28 cellular contexts compared by ENCODE assay signal in the genomic region with DNA sequence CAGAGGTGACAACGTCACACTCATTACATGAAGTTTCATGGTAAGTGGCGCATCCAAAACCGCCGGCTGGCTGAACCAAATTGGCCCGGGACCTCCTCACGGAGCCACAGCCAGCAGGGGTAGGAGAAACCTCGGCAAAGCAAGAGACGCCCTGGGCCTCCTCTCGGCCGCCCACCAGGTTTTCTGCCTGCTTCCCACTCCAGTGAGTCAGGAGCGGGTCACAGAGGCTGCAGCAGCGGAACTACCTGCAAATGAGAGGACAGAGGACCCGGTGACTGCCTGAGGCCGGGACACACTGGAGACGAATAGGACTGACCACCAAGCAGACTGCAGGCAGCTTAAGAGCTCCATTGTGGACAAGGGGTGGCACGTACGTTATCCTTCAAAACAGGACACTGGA.
"Had no signal": no experiment of that assay in that cellular context is flagged by ENCODE, and none has a peak within 500 bp of the region (broad histone marks: within the 10 kb centered on the region; RNA-seq: fewer than 3 reads in every experiment).

No MANE protein-coding gene starts in this region.

- ATAC-seq: natural killer cell; right cardiac atrium; sciatic nerve; stimulated activated naive B cell treated with anti-CD40 and anti-IgM and Interleukin-4, amounts not matched to agents 10 μg/mL and 1 μg/mL and 100 μg/mL, for 72 hours; stimulated activated naive CD8-positive, alpha-beta T cell treated with anti-CD3 and anti-CD28 coated beads, Interleukin-15, Interleukin-2, amounts not matched to agents 100 U/mL and 50 U/mL, for 24 hours had no signal

- H3K36me3 Mint-ChIP-seq: immature natural killer cell; naive B cell; natural killer cell; stimulated activated naive B cell treated with anti-CD40 and anti-IgM and Interleukin-4, amounts not matched to agents 10 μg/mL and 1 μg/mL and 100 μg/mL, for 72 hours had no signal

- H3K27me3 Mint-ChIP-seq: naive B cell; progenitor cell of endocrine pancreas; stimulated activated naive B cell treated with anti-CD40 and anti-IgM and Interleukin-4, amounts not matched to agents 10 μg/mL and 1 μg/mL and 100 μg/mL, for 72 hours had no signal

- H3K4me3 Mint-ChIP-seq: immature natural killer cell; mesothelial cell of epicardium; naive B cell; natural killer cell; stimulated activated naive B cell treated with anti-CD40 and anti-IgM and Interleukin-4, amounts not matched to agents 10 μg/mL and 1 μg/mL and 100 μg/mL, for 72 hours had no signal

- DNase-seq: hypothalamus; immature natural killer cell; left ventricle myocardium inferior; mesendoderm; naive B cell; natural killer cell; occipital lobe; ovary; retina; right cardiac atrium; stimulated activated CD4-positive, alpha-beta T cell treated with anti-CD3 and anti-CD28 coated beads, Interleukin-12 subunit alpha, Interleukin-12 subunit beta, amount 100 ng/mL, for 4 hours; stimulated activated CD4-positive, alpha-beta T cell treated with anti-CD3 and anti-CD28 coated beads, Interleukin-15, amount 100 ng/mL, for 24 hours; stimulated activated CD4-positive, alpha-beta T cell treated with anti-CD3 and anti-CD28 coated beads, Interleukin-2, amount 100 ng/mL, for 24 hours; stimulated activated CD4-positive, alpha-beta T cell treated with anti-CD3 and anti-CD28 coated beads, Interleukin-4, amount 100 ng/mL, for 1 hour; stimulated activated naive B cell treated with anti-CD40 and anti-IgM and Interleukin-4, amounts not matched to agents 10 μg/mL and 1 μg/mL and 100 μg/mL, for 72 hours; stimulated activated naive CD8-positive, alpha-beta T cell treated with anti-CD3 and anti-CD28 coated beads, Interleukin-15, Interleukin-2, amounts not matched to agents 100 U/mL and 50 U/mL, for 24 hours; stomach; testis; thyroid gland; transverse colon had no signal

- H3K36me3 ChIP-seq: left ventricle myocardium inferior, neutrophil, ovary, stomach, thyroid gland, transverse colon, upper lobe of left lung, vagina had no signal

- H3K9me3 ChIP-seq: left ventricle myocardium inferior, neutrophil, ovary, stomach, testis, thyroid gland, transverse colon, upper lobe of left lung, vagina had no signal

- H3K27me3 ChIP-seq: neutrophil, ovary, stomach, testis, thyroid gland, transverse colon, upper lobe of left lung, vagina had no signal

- H3K9me3 Mint-ChIP-seq: immature natural killer cell, mesothelial cell of epicardium, natural killer cell had no signal

- H3K4me3 ChIP-seq: left ventricle myocardium inferior, lung, ovary, skin epidermis, stomach, testis, thyroid gland, transverse colon, upper lobe of left lung, vagina had no signal

- H3K4me1 Mint-ChIP-seq: immature natural killer cell; naive B cell; natural killer cell; stimulated activated naive B cell treated with anti-CD40 and anti-IgM and Interleukin-4, amounts not matched to agents 10 μg/mL and 1 μg/mL and 100 μg/mL, for 72 hours had no signal

- H3K27ac ChIP-seq: left ventricle myocardium inferior, neutrophil, ovary, stomach, testis, thyroid gland, transverse colon, upper lobe of left lung, vagina had no signal

- H3K27ac Mint-ChIP-seq: immature natural killer cell; natural killer cell; progenitor cell of endocrine pancreas; stimulated activated naive B cell treated with anti-CD40 and anti-IgM and Interleukin-4, amounts not matched to agents 10 μg/mL and 1 μg/mL and 100 μg/mL, for 72 hours had no signal

- H3K4me1 ChIP-seq: left ventricle myocardium inferior had no signal
